Comparison of ENCODE assay signal across 22 cellular contexts in genomic region chr10:30763933-30764332, GRCh38.
A peak's percentile ranks its signal among the peaks of the same experiment; 100 is the strongest.
DNase-seq lines count a peak whose midpoint lies in the region; ATAC-seq and TF ChIP-seq lines count a peak whose summit lies in the region.
"Had no signal": no experiment of that assay in that cellular context is flagged by ENCODE, and none has a peak within 500 bp of the region (broad histone marks: within the 10 kb centered on the region; RNA-seq: fewer than 3 reads in every experiment).

No MANE protein-coding gene starts in this region.

- H3K4me3 Mint-ChIP-seq in activated CD8-positive, alpha-beta memory T cell treated with anti-CD3 and anti-CD28 coated beads, Interleukin-2, amount 10 ng/mL, durations not matched to agents 7 days and 5 days = no peak overlapping the region
- H3K4me3 Mint-ChIP-seq in activated CD8-positive, alpha-beta T cell treated with anti-CD3 and anti-CD28 coated beads, Interleukin-2, amount 10 ng/mL, durations not matched to agents 7 days and 5 days = peak overlapping the region; percentile 34
- H3K4me3 Mint-ChIP-seq: activated B cell treated with CpG ODN at 0.5 μM for 24 hours, T-helper 17 cell had no signal

- DNase-seq in activated CD8-positive, alpha-beta memory T cell treated with anti-CD3 and anti-CD28 coated beads, Interleukin-2, amount 10 ng/mL, durations not matched to agents 7 days and 5 days = peak; percentile 55
- DNase-seq in activated CD8-positive, alpha-beta memory T cell treated with anti-CD3 and anti-CD28 coated beads for 24 hours = no peak
- DNase-seq in activated CD8-positive, alpha-beta T cell treated with anti-CD3 and anti-CD28 coated beads, Interleukin-2, amount 10 ng/mL, durations not matched to agents 7 days and 5 days = peak; percentile 48
- DNase-seq in mucosa of gallbladder (ENCODE audit: low spot score) = peak; percentile 66
- no peak for DNase-seq in thoracic aorta (ENCODE audit: low spot score)
- DNase-seq in OCI-M1 (lab: John Stamatoyannopoulos, UW) = no peak
- DNase-seq in coronary artery (ENCODE audit: low spot score) = no peak
- DNase-seq: activated B cell treated with CpG ODN at 0.5 μM for 24 hours; DMS153; Kasumi-1; left ventricle myocardium inferior; NCI-H1436 treated with DMSO at 0.1 percent for 48 hours; Right ventricle myocardium superior; stimulated activated CD4-positive, alpha-beta T cell treated with anti-CD3 and anti-CD28 coated beads, Interleukin-4, amount 100 ng/mL, for 4 hours; T-helper 17 cell; tibial artery had no signal

- peak; percentile 52 for ATAC-seq in activated CD8-positive, alpha-beta memory T cell treated with anti-CD3 and anti-CD28 coated beads, Interleukin-2, amount 10 ng/mL, durations not matched to agents 7 days and 5 days
- ATAC-seq in activated CD8-positive, alpha-beta T cell treated with anti-CD3 and anti-CD28 coated beads, Interleukin-2, amount 10 ng/mL, durations not matched to agents 7 days and 5 days = peak; percentile 51
- ATAC-seq in thoracic aorta (ENCODE audit: insufficient number of reproducible peaks, low FRiP score, low read depth) = no peak
- ATAC-seq in GM19463 (IDR thresholded peaks at IDR 0.05; ENCODE audit: unreplicated experiment) = no peak
- ATAC-seq: A549, esophagus mucosa, T-helper 17 cell had no signal

- H3K4me1 Mint-ChIP-seq in activated CD8-positive, alpha-beta memory T cell treated with anti-CD3 and anti-CD28 coated beads, Interleukin-2, amount 10 ng/mL, durations not matched to agents 7 days and 5 days = peaks cover 27% of the 10 kb centered on the region
- peaks cover 29% of the 10 kb centered on the region for H3K4me1 Mint-ChIP-seq in activated CD8-positive, alpha-beta T cell treated with anti-CD3 and anti-CD28 coated beads, Interleukin-2, amount 10 ng/mL, durations not matched to agents 7 days and 5 days (ENCODE audit: low read depth)
- H3K4me1 Mint-ChIP-seq: activated B cell treated with CpG ODN at 0.5 μM for 24 hours, T-helper 17 cell had no signal

- POLR2A ChIA-PET in activated CD8-positive, alpha-beta T cell treated with anti-CD3 and anti-CD28 coated beads, Interleukin-2, amount 10 ng/mL, durations not matched to agents 7 days and 5 days (lab: Charles Lee) = no interaction called here

- peaks cover 0 to 4% of the 10 kb centered on the region in 2 donors for H3K4me1 ChIP-seq in thoracic aorta (ENCODE audit: control insufficient read depth in 1 of 2, low read depth in 2 of 2)
- H3K4me1 ChIP-seq: A549; BLaER1 treated with 17β-estradiol and CSF1 and Interleukin-3, amounts not matched to agents 10 nM and 100 nM; left ventricle myocardium inferior; pancreas; tibial artery had no signal

- peak overlapping the region; percentile 27 for H3K4me3 ChIP-seq in thoracic aorta
- no peak overlapping the region for H3K4me3 ChIP-seq in coronary artery
- H3K4me3 ChIP-seq: A549; BLaER1 treated with 17β-estradiol and CSF1 and Interleukin-3, amounts not matched to agents 10 nM and 100 nM; left ventricle myocardium inferior; pancreas; skin epidermis; tibial artery had no signal

- peaks cover 9% of the 10 kb centered on the region for H3K36me3 Mint-ChIP-seq in activated CD8-positive, alpha-beta memory T cell treated with anti-CD3 and anti-CD28 coated beads, Interleukin-2, amount 10 ng/mL, durations not matched to agents 7 days and 5 days
- H3K36me3 Mint-ChIP-seq in activated CD8-positive, alpha-beta T cell treated with anti-CD3 and anti-CD28 coated beads, Interleukin-2, amount 10 ng/mL, durations not matched to agents 7 days and 5 days (ENCODE audit: low read depth) = peaks cover 9% of the 10 kb centered on the region

- H3K9me3 ChIP-seq in thoracic aorta = no peaks in the 10 kb centered on the region
- H3K9me3 ChIP-seq: pancreas, tibial artery had no signal

- H3K9me3 Mint-ChIP-seq in activated CD8-positive, alpha-beta memory T cell treated with anti-CD3 and anti-CD28 coated beads, Interleukin-2, amount 10 ng/mL, durations not matched to agents 7 days and 5 days (ENCODE audit: low read depth) = peaks cover 4% of the 10 kb centered on the region
- peaks cover 6% of the 10 kb centered on the region for H3K9me3 Mint-ChIP-seq in activated CD8-positive, alpha-beta T cell treated with anti-CD3 and anti-CD28 coated beads, Interleukin-2, amount 10 ng/mL, durations not matched to agents 7 days and 5 days (ENCODE audit: insufficient read depth)

- H3K27me3 Mint-ChIP-seq in activated CD8-positive, alpha-beta memory T cell treated with anti-CD3 and anti-CD28 coated beads, Interleukin-2, amount 10 ng/mL, durations not matched to agents 7 days and 5 days = peaks cover 20% of the 10 kb centered on the region
- H3K27me3 Mint-ChIP-seq in activated CD8-positive, alpha-beta T cell treated with anti-CD3 and anti-CD28 coated beads, Interleukin-2, amount 10 ng/mL, durations not matched to agents 7 days and 5 days (ENCODE audit: low read depth) = peaks cover 3% of the 10 kb centered on the region

- H3K27me3 ChIP-seq in thoracic aorta (replicated peaks; ENCODE audit: insufficient read depth) = no peaks in the 10 kb centered on the region
- H3K27me3 ChIP-seq: BLaER1 treated with 17β-estradiol and CSF1 and Interleukin-3, amounts not matched to agents 10 nM and 100 nM; pancreas; tibial artery had no signal

- H3K27ac ChIP-seq in thoracic aorta = no peak overlapping the region
- no peak overlapping the region for H3K27ac ChIP-seq in coronary artery
- H3K27ac ChIP-seq: A549; BLaER1 treated with 17β-estradiol and CSF1 and Interleukin-3, amounts not matched to agents 10 nM and 100 nM; left ventricle myocardium inferior; pancreas; tibial artery had no signal

- no peak for TF ChIP-seq CTCF in thoracic aorta (IDR thresholded peaks at IDR 0.05)
- TF ChIP-seq CTCF in coronary artery (IDR thresholded peaks at IDR 0.05) = no peak

- H3K36me3 ChIP-seq in thoracic aorta = no peaks in the 10 kb centered on the region
- H3K36me3 ChIP-seq: BLaER1 treated with 17β-estradiol and CSF1 and Interleukin-3, amounts not matched to agents 10 nM and 100 nM; left ventricle myocardium inferior; pancreas; tibial artery had no signal

- CTCF ChIA-PET in activated CD8-positive, alpha-beta memory T cell treated with anti-CD3 and anti-CD28 coated beads, Interleukin-2, amount 10 ng/mL, durations not matched to agents 7 days and 5 days (lab: Charles Lee) = interaction anchor here (1.3 to 5.9 kb wide), 3 partner anchors 12 to 320 kb away, joined by 3 to 25 read pairs (median 12); no protein-coding TSS in a partner anchor
- CTCF ChIA-PET in activated CD8-positive, alpha-beta T cell treated with anti-CD3 and anti-CD28 coated beads, Interleukin-2, amount 10 ng/mL, durations not matched to agents 7 days and 5 days (lab: Charles Lee) = interaction anchor here (0.9 to 4.9 kb wide), 5 partner anchors 10 to 93 kb away, joined by 3 to 33 read pairs (median 4); no protein-coding TSS in a partner anchor

- peak overlapping the region; percentile 50 for H3K27ac Mint-ChIP-seq in activated CD8-positive, alpha-beta memory T cell treated with anti-CD3 and anti-CD28 coated beads, Interleukin-2, amount 10 ng/mL, durations not matched to agents 7 days and 5 days
- peak overlapping the region; percentile 76 for H3K27ac Mint-ChIP-seq in activated CD8-positive, alpha-beta T cell treated with anti-CD3 and anti-CD28 coated beads, Interleukin-2, amount 10 ng/mL, durations not matched to agents 7 days and 5 days
- H3K27ac Mint-ChIP-seq: activated B cell treated with CpG ODN at 0.5 μM for 24 hours, T-helper 17 cell had no signal

Comparison
In these comparisons a context has a peak if more than half of its experiments do, and no peak if none do; other contexts are left out.
1. DNase-seq: peak in activated CD8-positive, alpha-beta memory T cell treated with anti-CD3 and anti-CD28 coated beads, Interleukin-2, amount 10 ng/mL, durations not matched to agents 7 days and 5 days (single experiment), activated CD8-positive, alpha-beta T cell treated with anti-CD3 and anti-CD28 coated beads, Interleukin-2, amount 10 ng/mL, durations not matched to agents 7 days and 5 days (single experiment) and mucosa of gallbladder (single experiment); none in activated CD8-positive, alpha-beta memory T cell treated with anti-CD3 and anti-CD28 coated beads for 24 hours (single experiment), thoracic aorta (single experiment), OCI-M1 (single experiment) and coronary artery (single experiment).
2. ATAC-seq: peak in activated CD8-positive, alpha-beta memory T cell treated with anti-CD3 and anti-CD28 coated beads, Interleukin-2, amount 10 ng/mL, durations not matched to agents 7 days and 5 days (single experiment) and activated CD8-positive, alpha-beta T cell treated with anti-CD3 and anti-CD28 coated beads, Interleukin-2, amount 10 ng/mL, durations not matched to agents 7 days and 5 days (single experiment); none in thoracic aorta (single experiment) and GM19463 (single experiment).